19 cellular contexts compared by ENCODE assay signal in the genomic region with DNA sequence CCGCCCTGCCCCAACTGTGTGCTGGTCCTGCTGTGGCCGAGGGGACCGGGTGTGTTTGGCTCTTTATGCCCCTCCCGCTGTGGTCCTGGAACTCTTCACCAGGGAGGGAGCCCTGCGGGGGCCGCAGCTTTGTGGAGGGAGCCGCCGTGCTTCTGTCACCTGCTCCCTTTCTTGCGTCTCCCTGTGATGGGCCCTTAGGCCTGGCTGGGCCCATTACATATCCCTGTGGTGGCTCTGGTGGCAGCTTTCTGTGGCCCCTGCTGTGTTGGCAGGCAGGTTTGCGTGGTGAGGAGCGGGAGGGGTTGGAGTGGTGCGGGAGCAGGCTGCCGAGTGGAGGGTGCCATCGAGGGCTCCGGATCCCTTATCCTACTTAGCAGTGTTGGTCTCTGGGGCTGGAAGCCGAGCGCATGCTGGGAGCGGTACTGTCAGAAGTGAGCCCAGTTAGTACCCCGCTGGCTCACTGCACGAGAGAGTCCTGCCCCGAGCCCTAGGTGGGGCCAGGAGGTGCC.
A peak's percentile ranks its signal among the peaks of the same experiment; 100 is the strongest.
DNase-seq lines count a peak whose midpoint lies in the region; ATAC-seq and TF ChIP-seq lines count a peak whose summit lies in the region.
"Had no signal": no experiment of that assay in that cellular context is flagged by ENCODE, and none has a peak within 500 bp of the region (broad histone marks: within the 10 kb centered on the region; RNA-seq: fewer than 3 reads in every experiment).

No MANE protein-coding gene starts in this region.

- 91 to 94% methylated on average over 21 of the region's 21 CpGs for WGBS in aorta, 2 donors

- H3K4me1 Mint-ChIP-seq in neural crest cell (peaks cover 12% of the 10 kb centered on the region), neural progenitor cell (peaks cover 18% of the 10 kb centered on the region)
- H3K4me1 Mint-ChIP-seq: GM23338 had no signal

- no peaks in the 10 kb centered on the region for H3K27me3 Mint-ChIP-seq in neural crest cell (ENCODE audit: low read depth)
- no peaks in the 10 kb centered on the region for H3K27me3 Mint-ChIP-seq in neural progenitor cell (ENCODE audit: insufficient read depth, low read depth)

- intact Hi-C loops in left cardiac atrium (cut with DNase I): no loop called here
- intact Hi-C loops in Right ventricle myocardium superior (cut with DNase I): no loop called here
- intact Hi-C loops in aorta (cut with DNase I): loop anchor here in 1 of 2 donors (10.0 kb wide), 1 partner anchor 63 kb away; the partner anchor contains the start of genes CEMP1 and PDPK1

- no peaks in the 10 kb centered on the region for H3K27me3 ChIP-seq in aorta (ENCODE audit: control insufficient read depth in 1 of 2, insufficient read depth in 2 of 2, low read length in 1 of 2)
- H3K27me3 ChIP-seq in neural progenitor cell: no peaks in the 10 kb centered on the region

- H3K4me2 ChIP-seq in neural progenitor cell: no peak overlapping the region
- H3K4me2 ChIP-seq: A549, GM23338 had no signal

- H3K4me1 ChIP-seq in aorta (ENCODE audit: control insufficient read depth in 1 of 2, insufficient read depth in 2 of 2, low read length in 2 of 2): no peaks in the 10 kb centered on the region
- no peaks in the 10 kb centered on the region for H3K4me1 ChIP-seq in neural progenitor cell

- peak; percentile 14 for DNase-seq in left cardiac atrium
- no peak for DNase-seq in Right ventricle myocardium superior
- DNase-seq in coronary artery (ENCODE audit: low spot score): peak; percentile 65
- DNase-seq in neural crest cell (ENCODE audit: low read depth, low spot score): no peak
- peak; percentile 40 to 70 for DNase-seq in aorta
- no peak for DNase-seq in GOT3 (lab: John Stamatoyannopoulos, UW)
- no peak for DNase-seq in neural progenitor cell (ENCODE audit: low spot score)
- DNase-seq: DMS 273 treated with DMSO at 0.1 percent for 48 hours, GDM1, NCI-H1048, NCI-H1436 treated with DMSO at 0.1 percent for 48 hours, NCI-H2029 treated with DMSO at 0.1 percent for 48 hours, NCI-H510A, SHP77 treated with DMSO at 0.1 percent for 48 hours had no signal

- H3K9me3 Mint-ChIP-seq in neural crest cell (no peaks in the 10 kb centered on the region), neural progenitor cell (no peaks in the 10 kb centered on the region)
- H3K9me3 Mint-ChIP-seq: CD14-positive monocyte, GM23338 had no signal

- H3K4me3 ChIP-seq in coronary artery (no peak overlapping the region), aorta (ENCODE audit: low read length in 2 of 2) (no peak overlapping the region), neural progenitor cell (no peak overlapping the region)
- H3K4me3 ChIP-seq: A549, GM23338 had no signal

- TF ChIP-seq CTCF in coronary artery (IDR thresholded peaks at IDR 0.05) (no peak), neural crest cell (conservative IDR thresholded peaks at IDR 0.05) (no peak), neural progenitor cell (IDR thresholded peaks at IDR 0.05) (no peak)

- peaks cover 4% of the 10 kb centered on the region for H3F3A ChIP-seq in neural progenitor cell (ENCODE audit: low read depth)

- H3K4me3 Mint-ChIP-seq in neural crest cell (no peak overlapping the region), neural progenitor cell (no peak overlapping the region)
- H3K4me3 Mint-ChIP-seq: CD14-positive monocyte, GM23338 had no signal

- ATAC-seq in left cardiac atrium: no peak
- no peak for ATAC-seq in Right ventricle myocardium superior (ENCODE audit: poor library complexity)
- no peak for ATAC-seq in aorta (ENCODE audit: low FRiP score)
- no peak for ATAC-seq in GM18519 (IDR thresholded peaks at IDR 0.05; ENCODE audit: low FRiP score, unreplicated experiment)
- ATAC-seq: A549, GM23338, Panc1 had no signal

- no peak overlapping the region for H2AFZ ChIP-seq in neural progenitor cell (replicated peaks)
- H2AFZ ChIP-seq: GM23338 had no signal

- H3K9ac ChIP-seq in neural progenitor cell: no peak overlapping the region

- H3K9me3 ChIP-seq in aorta (ENCODE audit: control insufficient read depth, low read length) (no peaks in the 10 kb centered on the region), neural progenitor cell (ENCODE audit: low read depth) (no peaks in the 10 kb centered on the region)
- H3K9me3 ChIP-seq: A549 had no signal

- H3K36me3 ChIP-seq in aorta (ENCODE audit: control insufficient read depth in 1 of 2, insufficient read depth in 2 of 2, low read length in 1 of 2): peaks cover 0 to 2% of the 10 kb centered on the region in 2 donors
- H3K36me3 ChIP-seq in neural progenitor cell: no peaks in the 10 kb centered on the region

- H4K20me1 ChIP-seq in neural progenitor cell (ENCODE audit: low read depth): no peaks in the 10 kb centered on the region

- H3K79me2 ChIP-seq in neural progenitor cell (ENCODE audit: low read depth): no peaks in the 10 kb centered on the region

- H3K27ac Mint-ChIP-seq in neural crest cell (ENCODE audit: unreplicated experiment): peak overlapping the region; percentile 19
- no peak overlapping the region for H3K27ac Mint-ChIP-seq in neural progenitor cell
- H3K27ac Mint-ChIP-seq: GM23338 had no signal

- H3K36me3 Mint-ChIP-seq in neural crest cell (ENCODE audit: low read depth): no peaks in the 10 kb centered on the region
- H3K36me3 Mint-ChIP-seq in neural progenitor cell: peaks cover 2% of the 10 kb centered on the region

- H3K27ac ChIP-seq in coronary artery (no peak overlapping the region), aorta (ENCODE audit: low read depth in 1 of 2, low read length in 2 of 2) (no peak overlapping the region), neural progenitor cell (no peak overlapping the region)
- H3K27ac ChIP-seq: A549 had no signal

Comparison
In these comparisons a context has a peak if more than half of its experiments do, and no peak if none do; other contexts are left out.
1. DNase-seq: peak in left cardiac atrium (single experiment), coronary artery (single experiment) and aorta (2 of 2); none in Right ventricle myocardium superior (single experiment), neural crest cell (single experiment), GOT3 (single experiment) and neural progenitor cell (single experiment).